ENCODE assay signal across 14 cellular contexts in the genomic region with DNA sequence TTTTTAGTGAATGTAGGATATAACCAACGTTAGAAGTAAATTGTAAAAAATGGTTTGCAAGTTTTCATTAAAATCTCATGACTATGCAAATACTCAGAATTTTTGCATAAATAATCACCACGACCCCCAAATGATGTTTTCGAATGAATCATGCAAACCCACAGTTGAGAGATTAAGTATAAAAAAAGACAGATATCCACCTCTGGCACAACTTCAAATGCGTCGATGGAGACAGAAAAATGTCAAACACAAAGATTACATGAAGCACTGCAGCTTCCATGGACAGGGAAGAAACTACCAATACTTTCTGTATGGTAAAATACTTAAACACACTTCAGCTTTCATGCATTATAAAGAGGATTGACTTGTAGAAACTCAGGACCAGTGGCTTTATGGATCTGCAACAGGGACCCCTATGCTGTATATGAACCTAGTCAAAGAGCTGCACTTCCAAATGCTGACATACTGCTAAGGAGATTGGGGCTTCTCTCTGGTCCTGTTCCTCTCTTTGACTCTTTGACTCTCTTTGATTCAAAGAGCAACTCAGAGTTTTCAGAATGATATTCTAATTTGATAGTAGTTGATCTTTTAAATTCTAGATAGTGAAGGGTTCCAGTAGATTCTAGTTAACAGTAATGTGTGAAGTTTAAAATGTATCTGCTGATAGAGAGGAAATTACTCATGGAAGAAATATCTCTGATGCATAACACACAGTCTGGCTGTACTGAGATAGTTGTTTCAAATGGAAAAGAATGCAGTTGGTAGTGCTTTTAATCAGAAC.
DNase-seq lines count a peak whose midpoint lies in the region; ATAC-seq, FAIRE-seq and TF ChIP-seq lines count a peak whose summit lies in the region.
"Had no signal": no experiment of that assay in that cellular context is flagged by ENCODE, and none has a peak within 500 bp of the region (broad histone marks: within the 10 kb centered on the region; RNA-seq: fewer than 3 reads in every experiment).

No MANE protein-coding gene starts in this region.

- intact Hi-C loops in PC-9 (cut with micrococcal nuclease; ENCODE audit: unreplicated experiment) (no loop called here), Right ventricle myocardium superior (cut with DNase I) (no loop called here)

- H3K23ac ChIP-seq in H1 (ENCODE audit: insufficient read length), result no peak overlapping the region

- no peak overlapping the region for H3K4ac ChIP-seq in H1 (replicated peaks; ENCODE audit: insufficient read length, low read depth, low read length)

- H2BK120ac ChIP-seq in H1 (replicated peaks; ENCODE audit: low read depth, low read length), result no peak overlapping the region

- no peaks in the 10 kb centered on the region for H3K36me3 ChIP-seq in H1 (ENCODE audit: control insufficient read depth in 2 of 4, insufficient read depth in 4 of 4, low read length in 3 of 4)
- no peaks in the 10 kb centered on the region for H3K36me3 ChIP-seq in PC-9 (ENCODE audit: low read depth)

- H3K4me1 ChIP-seq in H1 (replicated peaks in 1 of 4; ENCODE audit: control insufficient read depth in 3 of 4, insufficient read depth in 4 of 4, low read length in 3 of 4) (no peaks in the 10 kb centered on the region; a peak in 2 of 7 replicates), PC-9 (replicated peaks; ENCODE audit: insufficient read depth) (no peaks in the 10 kb centered on the region)

- no peak overlapping the region for H2BK15ac ChIP-seq in H1 (ENCODE audit: low read length)

- POLR2A ChIA-PET in H1 (lab: Charles Lee; ENCODE audit: partially characterized antibody), result no interaction called here
- POLR2A ChIA-PET in PC-9 (lab: Charles Lee; ENCODE audit: unreplicated experiment), result no interaction called here

- H3K79me2 ChIP-seq in H1 (ENCODE audit: control insufficient read depth in 1 of 2, insufficient read depth in 2 of 2, low read length in 2 of 2) (no peaks in the 10 kb centered on the region), PC-9 (ENCODE audit: low read depth) (no peaks in the 10 kb centered on the region)

- BruUV-seq in PC-9 (replicated peaks; lab: Mats Ljungman, UMichigan), result no TSS peak

- H3K27me3 Mint-ChIP-seq in nephron (ENCODE audit: low read depth), result no peaks in the 10 kb centered on the region
- H3K27me3 Mint-ChIP-seq: brain, IgD-negative memory B cell, naive B cell had no signal

- H3K4me1 Mint-ChIP-seq in nephron, result peaks cover 14% of the 10 kb centered on the region
- H3K4me1 Mint-ChIP-seq: brain had no signal

- no peaks in the 10 kb centered on the region; the same call in 1 of the 2 replicates for H3K23me2 ChIP-seq in H1 (ENCODE audit: low read depth, low read length)

- H2AFZ ChIP-seq in H1 (ENCODE audit: low read length), result 0 out of 2 replicates have a peak overlapping the region, but pooled peaks have one; percentile 64
- H2AFZ ChIP-seq in PC-9, result no peak overlapping the region

- ATAC-seq in HG02970 (IDR thresholded peaks at IDR 0.05; ENCODE audit: low FRiP score, unreplicated experiment) (no peak), Right ventricle myocardium superior (ENCODE audit: poor library complexity) (no peak)
- ATAC-seq: Right ventricle myocardium inferior had no signal

- CTCF ChIA-PET in H1 (lab: Charles Lee; ENCODE audit: partially characterized antibody), result no interaction called here
- CTCF ChIA-PET in PC-9 (lab: Charles Lee), result no interaction called here

- no peak overlapping the region for H4K8ac ChIP-seq in H1 (ENCODE audit: extremely low read depth, insufficient read depth, low read length)

- H3K79me1 ChIP-seq in H1 (ENCODE audit: low read depth, low read length), result no peaks in the 10 kb centered on the region

- H3K9me3 Mint-ChIP-seq in nephron, result peaks cover 11% of the 10 kb centered on the region

- H3K9ac ChIP-seq in H1 (replicated peaks in 1 of 4; ENCODE audit: extremely low read depth in 1 of 4, low read depth in 3 of 4, low read length in 3 of 4), result no peak overlapping the region

- TF ChIP-seq CTCF in H1 (IDR thresholded peaks at IDR 0.05; ENCODE audit: control extremely low read depth in 1 of 3, insufficient read depth in 1 of 3, low read depth in 1 of 3, low read length in 3 of 3) (no peak), nephron (IDR thresholded peaks at IDR 0.05; ENCODE audit: unreplicated experiment in 3 of 3) (no peak), PC-9 (conservative IDR thresholded peaks at IDR 0.05) (no peak)

- H3K36me3 Mint-ChIP-seq in nephron (ENCODE audit: low read depth), result peaks cover 6% of the 10 kb centered on the region

- H2BK5ac ChIP-seq in H1 (ENCODE audit: low read depth, low read length), result no peak overlapping the region

- H3K9me2 ChIP-seq in PC-9 (ENCODE audit: insufficient read depth), result no peaks in the 10 kb centered on the region; the same call in 1 of the 2 replicates

- DNase-seq in ELR (ENCODE audit: low read depth) (peak; percentile 80), RCC 7860 (ENCODE audit: low spot score) (peak; percentile 54), H1 (ENCODE audit: low read depth in 1 of 2, low spot score in 2 of 2) (no peak), PC-9 (no peak), globus pallidus (ENCODE audit: low spot score) (no peak), Right ventricle myocardium superior (no peak)
- DNase-seq: activated CD4-positive, alpha-beta T cell treated with anti-CD3 and anti-CD28 coated beads for 48 hours; DMS53; naive B cell had no signal

- H3K27me3 ChIP-seq in H1 (replicated peaks in 1 of 4; ENCODE audit: control insufficient read depth in 3 of 4, extremely low read depth in 1 of 4, insufficient read depth in 3 of 4, low read length in 3 of 4), result no peaks in the 10 kb centered on the region
- H3K27me3 ChIP-seq in PC-9 (ENCODE audit: insufficient read depth, low read depth), result no peaks in the 10 kb centered on the region

- no peak overlapping the region for H4K91ac ChIP-seq in H1 (replicated peaks; ENCODE audit: insufficient read length, low read length)

- no peak overlapping the region for H2AK5ac ChIP-seq in H1 (ENCODE audit: low read depth, low read length)

- no peaks in the 10 kb centered on the region for H3F3A ChIP-seq in PC-9 (ENCODE audit: insufficient read depth, low read depth)

- H2BK20ac ChIP-seq in H1 (ENCODE audit: low read length), result no peak overlapping the region

- no peak overlapping the region for H3K27ac ChIP-seq in H1 (ENCODE audit: low read depth, low read length)
- H3K27ac ChIP-seq in PC-9, result no peak overlapping the region

- no peak overlapping the region for H3K14ac ChIP-seq in H1 (ENCODE audit: insufficient read length)

- no peak overlapping the region for H2BK12ac ChIP-seq in H1 (ENCODE audit: low read depth, low read length)

- H3K4me2 ChIP-seq in H1 (ENCODE audit: insufficient read depth in 1 of 2, low read depth in 2 of 2, low read length in 2 of 2), result no peak overlapping the region
- no peak overlapping the region for H3K4me2 ChIP-seq in PC-9

- TF ChIP-seq RAD21 in H1 (IDR thresholded peaks at IDR 0.05 in 1 of 2, conservative IDR thresholded peaks at IDR 0.05 in 1 of 2; ENCODE audit: low read depth in 2 of 2, low read length in 2 of 2), result no peak

- H3K4me3 Mint-ChIP-seq in nephron, result no peak overlapping the region
- H3K4me3 Mint-ChIP-seq: brain, naive B cell had no signal

- no peak for TF ChIP-seq POLR2A in H1 (IDR thresholded peaks at IDR 0.05; ENCODE audit: control extremely low read depth in 1 of 2, low read depth in 2 of 2, low read length in 2 of 2)

- H3K27ac Mint-ChIP-seq in nephron, result peak overlapping the region in 2 of 3 experiments; percentile 26 to 79
- H3K27ac Mint-ChIP-seq: brain, IgD-negative memory B cell had no signal

- no peak overlapping the region for H3K4me3 ChIP-seq in H1 (ENCODE audit: extremely low read depth in 1 of 4, insufficient read depth in 2 of 4, low read depth in 3 of 4, low read length in 4 of 4)
- H3K4me3 ChIP-seq in PC-9, result no peak overlapping the region

- H4K5ac ChIP-seq in H1 (ENCODE audit: insufficient read length, low read depth, low read length), result no peak overlapping the region

- FAIRE-seq in RCC 7860 (lab: Jason Lieb, UNC) (peak; percentile 90), H1 (lab: Jason Lieb, UNC) (peak; percentile 19)

- no peak overlapping the region for H3K56ac ChIP-seq in H1 (replicated peaks; ENCODE audit: insufficient read length, low read depth, low read length)

- WGBS in H1 (ENCODE audit: extremely low coverage in 1 of 2, insufficient coverage in 1 of 2, insufficient read length in 1 of 2, insufficient replicate concordance in 2 of 2, low coverage in 1 of 2, low lambda C conversion rate in 2 of 2, missing lambda C conversion rate in 1 of 2), 2 experiments, result 88% methylated on average over 5 of the region's 5 CpGs; no CpG with 5 or more reads in 1 of the 2 experiments

- no peak overlapping the region for H3K18ac ChIP-seq in H1 (ENCODE audit: extremely low read depth, low read length)

- no peaks in the 10 kb centered on the region for H4K20me1 ChIP-seq in H1 (replicated peaks in 1 of 2; ENCODE audit: control insufficient read depth in 1 of 2, insufficient read depth in 2 of 2, low read length in 2 of 2)
- no peaks in the 10 kb centered on the region for H4K20me1 ChIP-seq in PC-9 (ENCODE audit: insufficient read depth)

- H3K9me3 ChIP-seq in H1 (ENCODE audit: insufficient read depth in 2 of 2, low read depth in 1 of 2, low read length in 1 of 2) (no peaks in the 10 kb centered on the region), PC-9 (ENCODE audit: insufficient read depth, low read depth) (no peaks in the 10 kb centered on the region)

- TF ChIP-seq EP300 in H1 (IDR thresholded peaks at IDR 0.05; ENCODE audit: borderline replicate concordance in 1 of 2, low read depth in 2 of 2, low read length in 2 of 2), result no peak

TF ChIP-seq in H1, 55 proteins besides CTCF, POLR2A, EP300 and RAD21 (continues in another document):
- no peak for TF ChIP-seq PHF8 (conservative IDR thresholded peaks at IDR 0.05; ENCODE audit: low read depth, low read length)
- no peak for TF ChIP-seq RFX5 (IDR thresholded peaks at IDR 0.05; ENCODE audit: borderline replicate concordance, low read depth, low read length)
- TF ChIP-seq SP4 (IDR thresholded peaks at IDR 0.05; ENCODE audit: low read length), result no peak
- no peak for TF ChIP-seq TEAD4 (IDR thresholded peaks at IDR 0.05; ENCODE audit: low read depth, low read length)
- TF ChIP-seq RNF2 (IDR thresholded peaks at IDR 0.05; ENCODE audit: borderline replicate concordance, low read depth, low read length, missing control alignments, poor library complexity, severe bottlenecking), result no peak
- no peak for TF ChIP-seq KDM4A (IDR thresholded peaks at IDR 0.05; ENCODE audit: low read depth, low read length, severe bottlenecking)
- TF ChIP-seq, protein P1, sequence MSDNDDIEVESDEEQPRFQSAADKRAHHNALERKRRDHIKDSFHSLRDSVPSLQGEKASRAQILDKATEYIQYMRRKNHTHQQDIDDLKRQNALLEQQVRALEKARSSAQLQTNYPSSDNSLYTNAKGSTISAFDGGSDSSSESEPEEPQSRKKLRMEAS (IDR thresholded peaks at IDR 0.05), result no peak
- TF ChIP-seq EGR1 (IDR thresholded peaks at IDR 0.05; ENCODE audit: borderline replicate concordance, low read depth, low read length), result no peak
- TF ChIP-seq EZH2 (IDR thresholded peaks at IDR 0.05; ENCODE audit: low read depth, low read length, severe bottlenecking), result no peak
- no peak for TF ChIP-seq ASH2L (IDR thresholded peaks at IDR 0.05; ENCODE audit: low read length)
- TF ChIP-seq TBP (IDR thresholded peaks at IDR 0.05; ENCODE audit: low read depth, low read length), result no peak
- no peak for TF ChIP-seq MAFK (IDR thresholded peaks at IDR 0.05; ENCODE audit: low read depth, low read length)

Comparison
In these comparisons a context has a peak if more than half of its experiments do, and no peak if none do; other contexts are left out.
1. DNase-seq: peak in ELR (single experiment) and RCC 7860 (single experiment); none in H1 (0 of 2), PC-9 (0 of 2), globus pallidus (single experiment) and Right ventricle myocardium superior (single experiment).